ENCODE assay signal across 15 cellular contexts in the genomic region with DNA sequence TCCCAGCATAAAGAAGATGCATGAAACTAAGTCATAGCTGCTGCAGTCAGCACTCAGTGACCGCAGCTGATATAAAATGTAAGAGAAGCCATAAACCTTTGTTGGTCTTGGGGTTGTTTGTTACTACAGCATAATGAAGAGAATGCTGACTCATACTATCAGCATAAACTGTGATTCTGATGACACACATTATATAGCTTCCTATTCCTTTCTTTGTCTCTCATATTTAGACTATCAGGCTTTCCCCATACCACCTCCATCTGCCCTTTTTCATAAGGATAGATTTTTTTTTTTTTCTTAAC.
DNase-seq lines count a peak whose midpoint lies in the region; ATAC-seq, FAIRE-seq and TF ChIP-seq lines count a peak whose summit lies in the region.
"Had no signal": no experiment of that assay in that cellular context is flagged by ENCODE, and none has a peak within 500 bp of the region (broad histone marks: within the 10 kb centered on the region; RNA-seq: fewer than 3 reads in every experiment).

No MANE protein-coding gene starts in this region.

- H4K8ac ChIP-seq in H1 (ENCODE audit: extremely low read depth, insufficient read depth, low read length), result no peak overlapping the region

- WGBS in H1 (ENCODE audit: extremely low coverage in 1 of 2, insufficient coverage in 1 of 2, insufficient read length in 1 of 2, insufficient replicate concordance in 2 of 2, low coverage in 1 of 2, low lambda C conversion rate in 2 of 2, missing lambda C conversion rate in 1 of 2), 2 experiments, result 96% methylated on average over 1 of the region's 1 CpG; no CpG with 5 or more reads in 1 of the 2 experiments
- 44 to 68% methylated on average over 1 of the region's 1 CpG for WGBS in transverse colon (ENCODE audit: low coverage in 1 of 2), 2 donors
- 88 to 98% (median 90%) methylated on average over 1 of the region's 1 CpG for WGBS in ovary, 3 donors

- H3K56ac ChIP-seq in H1 (replicated peaks; ENCODE audit: insufficient read length, low read depth, low read length), result no peak overlapping the region

- no peak overlapping the region for H4K91ac ChIP-seq in H1 (replicated peaks; ENCODE audit: insufficient read length, low read length)

- no peak for FAIRE-seq in H1 (lab: Jason Lieb, UNC)
- FAIRE-seq: colon, RCC 7860 had no signal

- no peak overlapping the region for H4K5ac ChIP-seq in H1 (ENCODE audit: insufficient read length, low read depth, low read length)

- peak overlapping the region; percentile 66; the same call in 1 of the 2 replicates for H2BK5ac ChIP-seq in H1 (ENCODE audit: low read depth, low read length)

- no peak for DNase-seq in activated CD4-positive, CD25-positive, alpha-beta regulatory T cell (lab: John Stamatoyannopoulos, UW)
- DNase-seq in PC-3 (peak; percentile 53), H1 (ENCODE audit: low read depth in 1 of 2, low spot score in 2 of 2) (no peak), renal cortical epithelial cell (ENCODE audit: low read depth) (peak; percentile 16), transverse colon (no peak), ovary (no peak)
- DNase-seq: 8988T; COR-L47; NCI-H1417; stimulated activated CD4-positive, alpha-beta T cell treated with anti-CD3 and anti-CD28 coated beads, Interleukin-15, amount 100 ng/mL, for 24 hours; testis had no signal

- H4K20me1 ChIP-seq in PC-3 (ENCODE audit: low read length) (no peaks in the 10 kb centered on the region), H1 (replicated peaks in 1 of 2; ENCODE audit: control insufficient read depth in 1 of 2, insufficient read depth in 2 of 2, low read length in 2 of 2) (no peaks in the 10 kb centered on the region)

- H2AFZ ChIP-seq in PC-3 (ENCODE audit: low read length) (no peak overlapping the region), H1 (ENCODE audit: low read length) (peak overlapping the region; percentile 19; the same call in 1 of the 2 replicates)

- in situ Hi-C loops in transverse colon (cut with MboI; ENCODE audit: low pct_ligation_motif_present in 1 of 4, low pct_unique_long_range_greater_than_20kb in 1 of 4, low sequenced_read_pairs in 3 of 4), result no loop called here

- H3K27ac ChIP-seq in PC-3 (ENCODE audit: low read length) (no peak overlapping the region), H1 (ENCODE audit: low read depth, low read length) (no peak overlapping the region), transverse colon (no peak overlapping the region), ovary (no peak overlapping the region)
- H3K27ac ChIP-seq: testis had no signal

- TF ChIP-seq RAD21 in H1 (IDR thresholded peaks at IDR 0.05 in 1 of 2, conservative IDR thresholded peaks at IDR 0.05 in 1 of 2; ENCODE audit: low read depth in 2 of 2, low read length in 2 of 2), result no peak

- no peak overlapping the region for H2BK15ac ChIP-seq in H1 (ENCODE audit: low read length)

- H3K4ac ChIP-seq in H1 (replicated peaks; ENCODE audit: insufficient read length, low read depth, low read length), result no peak overlapping the region

- no peak overlapping the region; the same call in 1 of the 2 replicates for H2BK20ac ChIP-seq in H1 (ENCODE audit: low read length)

- peaks cover 6% of the 10 kb centered on the region; the same call in 1 of the 2 replicates for H3K4me1 ChIP-seq in PC-3 (ENCODE audit: insufficient read depth, low read length)
- H3K4me1 ChIP-seq in H1 (replicated peaks in 1 of 4; ENCODE audit: control insufficient read depth in 3 of 4, insufficient read depth in 4 of 4, low read length in 3 of 4), result peaks cover 0 to 5% (median 0%) of the 10 kb centered on the region in 4 experiments; a peak in 2 of 7 replicates
- H3K4me1 ChIP-seq in transverse colon, result peaks cover 0 to 10% (median 3%) of the 10 kb centered on the region in 4 donors
- no peaks in the 10 kb centered on the region for H3K4me1 ChIP-seq in ovary (ENCODE audit: insufficient read depth)
- H3K4me1 ChIP-seq: testis had no signal

- no peak overlapping the region for H3K4me2 ChIP-seq in PC-3 (ENCODE audit: low read length)
- H3K4me2 ChIP-seq in H1 (ENCODE audit: insufficient read depth in 1 of 2, low read depth in 2 of 2, low read length in 2 of 2), result no peak overlapping the region

- no TSS peak for BruUV-seq in PC-3 (replicated peaks; lab: Mats Ljungman, UMichigan)

- no peaks in the 10 kb centered on the region; the same call in 1 of the 2 replicates for H3K9me2 ChIP-seq in PC-3 (replicated peaks; ENCODE audit: low read length)

- H3K4me3 ChIP-seq in PC-3 (ENCODE audit: low read length), result no peak overlapping the region
- no peak overlapping the region for H3K4me3 ChIP-seq in H1 (ENCODE audit: extremely low read depth in 1 of 4, insufficient read depth in 2 of 4, low read depth in 3 of 4, low read length in 4 of 4)
- no peak overlapping the region for H3K4me3 ChIP-seq in transverse colon
- no peak overlapping the region for H3K4me3 ChIP-seq in ovary
- H3K4me3 ChIP-seq: testis had no signal

- H2AK5ac ChIP-seq in H1 (ENCODE audit: low read depth, low read length), result no peak overlapping the region

- no peaks in the 10 kb centered on the region for H3K36me3 ChIP-seq in PC-3 (ENCODE audit: low read depth, low read length)
- no peaks in the 10 kb centered on the region for H3K36me3 ChIP-seq in H1 (ENCODE audit: control insufficient read depth in 2 of 4, insufficient read depth in 4 of 4, low read length in 3 of 4)
- H3K36me3 ChIP-seq in transverse colon, result no peaks in the 10 kb centered on the region
- no peaks in the 10 kb centered on the region for H3K36me3 ChIP-seq in ovary

- H3K23me2 ChIP-seq in H1 (ENCODE audit: low read depth, low read length), result no peaks in the 10 kb centered on the region

- H3K18ac ChIP-seq in H1 (ENCODE audit: extremely low read depth, low read length), result no peak overlapping the region

- TF ChIP-seq POLR2A in H1 (IDR thresholded peaks at IDR 0.05; ENCODE audit: control extremely low read depth in 1 of 2, low read depth in 2 of 2, low read length in 2 of 2) (no peak), transverse colon (IDR thresholded peaks at IDR 0.05) (no peak), ovary (IDR thresholded peaks at IDR 0.05) (no peak)

- no peak overlapping the region for H2BK12ac ChIP-seq in H1 (ENCODE audit: low read depth, low read length)

- POLR2A ChIA-PET in PC-3 (lab: Charles Lee; ENCODE audit: unreplicated experiment) (no interaction called here), H1 (lab: Charles Lee; ENCODE audit: partially characterized antibody) (interaction anchor here (0.5 to 0.6 kb wide), 2 partner anchors 196 to 394 kb away, joined by 3 to 4 read pairs; no protein-coding TSS in a partner anchor)

- H3K23ac ChIP-seq in H1 (ENCODE audit: insufficient read length), result no peak overlapping the region

- H3K79me1 ChIP-seq in H1 (ENCODE audit: low read depth, low read length), result no peaks in the 10 kb centered on the region

- H3K14ac ChIP-seq in H1 (ENCODE audit: insufficient read length), result no peak overlapping the region

- TF ChIP-seq EP300 in H1 (IDR thresholded peaks at IDR 0.05; ENCODE audit: borderline replicate concordance in 1 of 2, low read depth in 2 of 2, low read length in 2 of 2) (no peak), transverse colon (IDR thresholded peaks at IDR 0.05; ENCODE audit: low read depth) (no peak), ovary (IDR thresholded peaks at IDR 0.05) (no peak)

- ATAC-seq in activated CD4-positive, CD25-positive, alpha-beta regulatory T cell treated with anti-CD3 and anti-CD28 coated beads, Interleukin-2, amount 50 U/mL, for 24 hours, result peak; percentile 81 to 93
- ATAC-seq in PC-3 (no peak), GM21381 (IDR thresholded peaks at IDR 0.05; ENCODE audit: unreplicated experiment) (no peak)

- no peaks in the 10 kb centered on the region for H3K27me3 ChIP-seq in PC-3 (ENCODE audit: low read length)
- no peaks in the 10 kb centered on the region for H3K27me3 ChIP-seq in H1 (replicated peaks in 1 of 4; ENCODE audit: control insufficient read depth in 3 of 4, extremely low read depth in 1 of 4, insufficient read depth in 3 of 4, low read length in 3 of 4)
- H3K27me3 ChIP-seq in transverse colon, result no peaks in the 10 kb centered on the region
- H3K27me3 ChIP-seq in ovary, result no peaks in the 10 kb centered on the region
- H3K27me3 ChIP-seq: testis had no signal

- H3K9ac ChIP-seq in PC-3 (ENCODE audit: low read length) (no peak overlapping the region), H1 (replicated peaks in 1 of 4; ENCODE audit: extremely low read depth in 1 of 4, low read depth in 3 of 4, low read length in 3 of 4) (no peak overlapping the region)

- intact Hi-C loops in PC-3 (cut with micrococcal nuclease) (no loop called here), transverse colon (cut with DNase I; ENCODE audit: low total_unique reads) (no loop called here), ovary (cut with DNase I) (no loop called here)

- no peak overlapping the region for H2BK120ac ChIP-seq in H1 (replicated peaks; ENCODE audit: low read depth, low read length)

- H3K9me3 ChIP-seq in PC-3 (ENCODE audit: low read length), result no peaks in the 10 kb centered on the region
- H3K9me3 ChIP-seq in H1 (ENCODE audit: insufficient read depth in 2 of 2, low read depth in 1 of 2, low read length in 1 of 2), result peaks cover 0 to 8% of the 10 kb centered on the region in 2 experiments; a peak in 1 of 4 replicates
- no peaks in the 10 kb centered on the region for H3K9me3 ChIP-seq in transverse colon
- H3K9me3 ChIP-seq in ovary, result no peaks in the 10 kb centered on the region
- H3K9me3 ChIP-seq: testis had no signal

- TF ChIP-seq CTCF in PC-3 (conservative IDR thresholded peaks at IDR 0.05; ENCODE audit: low read depth, low read length) (no peak), H1 (IDR thresholded peaks at IDR 0.05; ENCODE audit: control extremely low read depth in 1 of 3, insufficient read depth in 1 of 3, low read depth in 1 of 3, low read length in 3 of 3) (no peak), transverse colon (IDR thresholded peaks at IDR 0.05) (no peak), ovary (IDR thresholded peaks at IDR 0.05) (no peak)

- no peaks in the 10 kb centered on the region for H3F3A ChIP-seq in PC-3 (ENCODE audit: low read length, unreplicated experiment)

- CTCF ChIA-PET in PC-3 (lab: Charles Lee), result no interaction called here
- CTCF ChIA-PET in H1 (lab: Charles Lee; ENCODE audit: partially characterized antibody), result interaction anchor here (1.4 kb wide), 1 partner anchor 15 kb away, joined by 4 read pairs; no protein-coding TSS in a partner anchor

- no peaks in the 10 kb centered on the region for H3K79me2 ChIP-seq in PC-3 (ENCODE audit: low read length)
- no peaks in the 10 kb centered on the region for H3K79me2 ChIP-seq in H1 (ENCODE audit: control insufficient read depth in 1 of 2, insufficient read depth in 2 of 2, low read length in 2 of 2)

TF ChIP-seq in H1, 55 proteins besides CTCF, POLR2A, EP300 and RAD21 (continues in another document):
- no peak for TF ChIP-seq SIX5 (IDR thresholded peaks at IDR 0.05; ENCODE audit: low read depth, low read length)
- no peak for TF ChIP-seq CBX5 (IDR thresholded peaks at IDR 0.05; ENCODE audit: low read depth, low read length)
- no peak for TF ChIP-seq CBX8 (IDR thresholded peaks at IDR 0.05; ENCODE audit: borderline replicate concordance, low read depth, low read length)
- TF ChIP-seq CTBP2 (IDR thresholded peaks at IDR 0.05; ENCODE audit: borderline replicate concordance, insufficient read depth, insufficient read length, low read length), result no peak
- no peak for TF ChIP-seq JUN (IDR thresholded peaks at IDR 0.05; ENCODE audit: low read depth, low read length)
- no peak for TF ChIP-seq JUND (IDR thresholded peaks at IDR 0.05; ENCODE audit: low read length)
- TF ChIP-seq FOSL1 (IDR thresholded peaks at IDR 0.05; ENCODE audit: insufficient read depth, low read depth, low read length), result no peak

Comparison
In these comparisons a context has a peak if more than half of its experiments do, and no peak if none do; other contexts are left out.
1. ATAC-seq: peak in activated CD4-positive, CD25-positive, alpha-beta regulatory T cell treated with anti-CD3 and anti-CD28 coated beads, Interleukin-2, amount 50 U/mL, for 24 hours (2 of 2); none in PC-3 (single experiment) and GM21381 (single experiment).
2. DNase-seq: peak in PC-3 (single experiment) and renal cortical epithelial cell (single experiment); none in activated CD4-positive, CD25-positive, alpha-beta regulatory T cell (0 of 4), H1 (0 of 2), transverse colon (single experiment) and ovary (0 of 5).